11 cellular contexts compared by ENCODE assay signal in genomic region chr1:67524143-67525052, GRCh38.
A peak's percentile ranks its signal among the peaks of the same experiment; 100 is the strongest.
DNase-seq lines count a peak whose midpoint lies in the region; ATAC-seq and TF ChIP-seq lines count a peak whose summit lies in the region.
"Had no signal": no experiment of that assay in that cellular context is flagged by ENCODE, and none has a peak within 500 bp of the region (broad histone marks: within the 10 kb centered on the region; RNA-seq: fewer than 3 reads in every experiment).

No MANE protein-coding gene starts in this region.

- H3K36me3 Mint-ChIP-seq in activated CD4-positive, alpha-beta T cell treated with anti-CD3 and anti-CD28 coated beads, Interleukin-2, amount 10 ng/mL, durations not matched to agents 24 days and 14 days (ENCODE audit: low read depth) = no peaks in the 10 kb centered on the region
- H3K36me3 Mint-ChIP-seq: CD4-positive, alpha-beta memory T cell had no signal

- H3K27me3 Mint-ChIP-seq in activated CD4-positive, alpha-beta T cell treated with anti-CD3 and anti-CD28 coated beads, Interleukin-2, amount 10 ng/mL, durations not matched to agents 24 days and 14 days = peaks cover 2% of the 10 kb centered on the region

- no peaks in the 10 kb centered on the region for H3K9me3 Mint-ChIP-seq in activated CD4-positive, alpha-beta T cell treated with anti-CD3 and anti-CD28 coated beads, Interleukin-2, amount 10 ng/mL, durations not matched to agents 24 days and 14 days
- H3K9me3 Mint-ChIP-seq: CD4-positive, alpha-beta memory T cell had no signal

- H3K4me1 ChIP-seq in HCT116 (ENCODE audit: control insufficient read depth in 1 of 2, insufficient read depth in 2 of 2, low read length in 2 of 2) = peaks cover 0 to 7% of the 10 kb centered on the region in 2 experiments; a peak in 1 of 4 replicates

- no peak overlapping the region for H3K9ac ChIP-seq in HCT116 (ENCODE audit: low read length)

- H3K9me2 ChIP-seq in HCT116 (ENCODE audit: insufficient read depth) = no peaks in the 10 kb centered on the region

- intact Hi-C loops in HCT116 (cut with micrococcal nuclease) = no loop called here
- intact Hi-C loops in activated CD4-positive, alpha-beta T cell treated with anti-CD3 and anti-CD28 coated beads, Interleukin-2, amount 10 ng/mL, durations not matched to agents 24 days and 14 days (cut with micrococcal nuclease) = no loop called here

- no peak for TF ChIP-seq POLR2A in HCT116 (IDR thresholded peaks at IDR 0.05; ENCODE audit: borderline replicate concordance, extremely low read depth, insufficient read depth, insufficient read length)

- H3K4me3 Mint-ChIP-seq in activated CD4-positive, alpha-beta T cell treated with anti-CD3 and anti-CD28 coated beads, Interleukin-2, amount 10 ng/mL, durations not matched to agents 24 days and 14 days = no peak overlapping the region
- H3K4me3 Mint-ChIP-seq: CD4-positive, alpha-beta memory T cell had no signal

- no peak overlapping the region for H3K4me2 ChIP-seq in HCT116 (ENCODE audit: low read length)

- no TSS peak for BruUV-seq in HCT116 (replicated peaks; lab: Mats Ljungman, UMichigan)

- H3K4me1 Mint-ChIP-seq in activated CD4-positive, alpha-beta T cell treated with anti-CD3 and anti-CD28 coated beads, Interleukin-2, amount 10 ng/mL, durations not matched to agents 24 days and 14 days = no peaks in the 10 kb centered on the region
- H3K4me1 Mint-ChIP-seq: CD4-positive, alpha-beta memory T cell had no signal

- no peaks in the 10 kb centered on the region for H3K36me3 ChIP-seq in HCT116 (ENCODE audit: control insufficient read depth in 1 of 2, insufficient read depth in 2 of 2, low read length in 2 of 2)

- peak; percentile 27 for DNase-seq in AG08395 (ENCODE audit: low spot score)
- peak; percentile 10 for DNase-seq in HCT116 (ENCODE audit: low read depth, low spot score)
- peak; percentile 25 for DNase-seq in SK-MEL-5 (ENCODE audit: low read depth, low spot score)
- peak; percentile 63 for DNase-seq in left lobe of liver (ENCODE audit: low spot score)
- DNase-seq in activated CD4-positive, alpha-beta T cell treated with anti-CD3 and anti-CD28 coated beads, Interleukin-2, amount 10 ng/mL, durations not matched to agents 24 days and 14 days = no peak
- no peak for DNase-seq in NCI-H2196 (lab: John Stamatoyannopoulos, UW; ENCODE audit: unreplicated experiment)
- no peak for DNase-seq in globus pallidus (ENCODE audit: low spot score)
- DNase-seq: CD4-positive, alpha-beta memory T cell; NCI-H2029; stimulated activated CD4-positive, alpha-beta T cell treated with anti-CD3 and anti-CD28 coated beads, Interleukin-15, amount 100 ng/mL, for 24 hours had no signal

- RAD21 ChIA-PET in HCT116 (lab: Charles Lee; ENCODE audit: low non-redundant PET in 1 of 2, low total read pairs in 2 of 2, uncharacterized antibody in 2 of 2, unreplicated experiment in 2 of 2) = interaction anchor here in 1 of 2 experiments (1.5 kb wide), 1 partner anchor 236 kb away, joined by 5 read pairs; no protein-coding TSS in a partner anchor

- no peak overlapping the region for H3K27ac Mint-ChIP-seq in activated CD4-positive, alpha-beta T cell treated with anti-CD3 and anti-CD28 coated beads, Interleukin-2, amount 10 ng/mL, durations not matched to agents 24 days and 14 days

- H3K9me3 ChIP-seq in HCT116 (ENCODE audit: control insufficient read depth in 1 of 2, insufficient read depth in 1 of 2, low read depth in 1 of 2, low read length in 2 of 2) = no peaks in the 10 kb centered on the region

- TF ChIP-seq RAD21 in HCT116 (IDR thresholded peaks at IDR 0.05; ENCODE audit: low read depth) = peak; percentile 50

- H3K27ac ChIP-seq in HCT116 (ENCODE audit: low read depth, low read length) = no peak overlapping the region

- ATAC-seq in HCT116 (peak; percentile 83), left lobe of liver (peak; percentile 41), GM19324 (IDR thresholded peaks at IDR 0.05; ENCODE audit: low FRiP score, unreplicated experiment) (no peak)

- peak overlapping the region; percentile 74 for H2AFZ ChIP-seq in HCT116 (ENCODE audit: low read depth, low read length, poor library complexity, severe bottlenecking)

- no peaks in the 10 kb centered on the region for H4K20me1 ChIP-seq in HCT116 (ENCODE audit: insufficient read depth)

- POLR2A ChIA-PET in HCT116 (lab: Charles Lee) = interaction anchor here (1.0 kb wide), 1 partner anchor 236 kb away, joined by 4 read pairs; no protein-coding TSS in a partner anchor

- CTCF ChIA-PET in HCT116 (lab: Charles Lee) = interaction anchor here (1.0 to 2.0 kb wide), 18 partner anchors 8 to 918 kb away, joined by 3 to 22 read pairs (median 5); no protein-coding TSS in a partner anchor

- in situ Hi-C loops in SK-MEL-5 (cut with HindIII; ENCODE audit: low pct_unique_long_range_greater_than_20kb, low sequenced_read_pairs) = no loop called here

- TF ChIP-seq CTCF in HCT116 (IDR thresholded peaks at IDR 0.05 in 2 of 3, conservative IDR thresholded peaks at IDR 0.05 in 1 of 3; ENCODE audit: borderline replicate concordance in 1 of 3, insufficient read depth in 1 of 3, low read depth in 2 of 3, low read length in 2 of 3) = peak; percentile 36 to 57 (median 53); a peak in 5 of 6 replicates

- H3K4me3 ChIP-seq in HCT116 (replicated peaks in 1 of 2; ENCODE audit: low read depth in 1 of 2, low read length in 2 of 2) = no peak overlapping the region

- no peaks in the 10 kb centered on the region for H3K79me2 ChIP-seq in HCT116 (ENCODE audit: insufficient read depth, low read length)

- H3K27me3 ChIP-seq in HCT116 (ENCODE audit: insufficient read depth, low read length) = no peaks in the 10 kb centered on the region

TF ChIP-seq in HCT116, 20 proteins besides CTCF, POLR2A, EP300 and RAD21:
- TF ChIP-seq FOSL1 (IDR thresholded peaks at IDR 0.05; ENCODE audit: low read depth) (no peak), CEBPB (IDR thresholded peaks at IDR 0.05; ENCODE audit: low read depth) (no peak), EZH2 (IDR thresholded peaks at IDR 0.05) (no peak), EZH2phosphoT487 (IDR thresholded peaks at IDR 0.05; ENCODE audit: borderline replicate concordance) (no peak), SP1 (IDR thresholded peaks at IDR 0.05; ENCODE audit: low read depth) (no peak), CBX3 (IDR thresholded peaks at IDR 0.05; ENCODE audit: low read depth) (no peak), SRF (IDR thresholded peaks at IDR 0.05; ENCODE audit: low read depth) (no peak), TCF7L2 (IDR thresholded peaks at IDR 0.05; ENCODE audit: borderline replicate concordance, extremely low read depth, insufficient read depth, insufficient read length) (no peak), ATF3 (IDR thresholded peaks at IDR 0.05) (no peak)

Comparison
In these comparisons a context has a peak if more than half of its experiments do, and no peak if none do; other contexts are left out.
1. DNase-seq: peak in AG08395 (single experiment), HCT116 (single experiment), SK-MEL-5 (single experiment) and left lobe of liver (single experiment); none in activated CD4-positive, alpha-beta T cell treated with anti-CD3 and anti-CD28 coated beads, Interleukin-2, amount 10 ng/mL, durations not matched to agents 24 days and 14 days (single experiment), NCI-H2196 (single experiment) and globus pallidus (single experiment).